Comparison of ENCODE assay signal across 10 cellular contexts in the genomic region with DNA sequence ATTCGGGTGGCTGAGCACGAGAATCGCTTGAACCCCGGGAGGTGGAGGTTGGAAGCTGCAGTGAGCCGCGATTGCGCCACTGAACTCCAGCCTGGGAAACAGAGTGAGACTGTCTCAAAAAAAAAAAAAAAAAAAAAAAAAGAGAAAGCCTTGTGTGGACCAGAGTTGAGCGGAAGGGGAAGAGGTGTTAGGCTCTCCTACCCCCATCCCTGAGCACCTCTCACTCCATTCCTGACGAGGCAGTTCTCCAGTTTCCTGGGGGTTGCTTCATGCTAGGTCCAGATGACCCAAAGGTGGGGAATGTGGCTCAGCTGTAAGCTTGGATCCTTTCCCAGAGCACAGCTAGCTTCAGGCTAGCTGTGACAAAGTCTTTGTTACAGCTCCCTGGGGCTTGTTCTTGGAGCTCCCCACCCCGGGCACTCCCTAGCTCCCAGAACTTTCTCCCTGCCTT. TPM values are rescaled to one million over a fixed set of nuclear protein-coding genes. Genes with fewer than 3 reads are reported as not detected.
DNase-seq lines count a peak whose midpoint lies in the region; ATAC-seq and TF ChIP-seq lines count a peak whose summit lies in the region.
"Had no signal": no experiment of that assay in that cellular context is flagged by ENCODE, and none has a peak within 500 bp of the region (broad histone marks: within the 10 kb centered on the region; RNA-seq: fewer than 3 reads in every experiment).

No MANE protein-coding gene starts in this region.

- H3K36me3 ChIP-seq in SK-N-MC (ENCODE audit: insufficient read depth, low read length) (no peaks in the 10 kb centered on the region), heart left ventricle (no peaks in the 10 kb centered on the region), gastrocnemius medialis (no peaks in the 10 kb centered on the region)

- H2BK15ac ChIP-seq in H9 (ENCODE audit: low read depth, low read length), result no peak overlapping the region

- H3K4me3 Mint-ChIP-seq in H9, result peak overlapping the region; percentile 70 to 81; a peak in 3 of 5 replicates
- no peak overlapping the region for H3K4me3 Mint-ChIP-seq in activated T-cell treated with anti-CD3 and anti-CD28 coated beads, Interleukin-2, amount 50 U/mL, for 24 hours

- no peak for TF ChIP-seq POLR2A in heart left ventricle (IDR thresholded peaks at IDR 0.05)
- TF ChIP-seq POLR2A in gastrocnemius medialis (IDR thresholded peaks at IDR 0.05), result no peak

- no peak overlapping the region for H2AFZ ChIP-seq in H9 (ENCODE audit: low read length)

- peak; percentile 43 for DNase-seq in H9
- DNase-seq in SK-N-MC (ENCODE audit: low read depth, low spot score), result peak; percentile 99
- peak in 3 of 5 donors; percentile 30 to 69 (median 45) for DNase-seq in heart left ventricle
- DNase-seq in gastrocnemius medialis, result peak; percentile 46 to 85
- DNase-seq in activated T-cell treated with anti-CD3 and anti-CD28 coated beads, Interleukin-2, amount 50 U/mL, for 24 hours, result no peak
- DNase-seq in inferior parietal cortex (ENCODE audit: extremely low spot score), result no peak
- DNase-seq in GM13977 (ENCODE audit: low spot score), result no peak
- DNase-seq: activated naive CD4-positive, alpha-beta T cell treated with Interleukin-2 at 50 U/mL for 16 hours; NCI-H2227 treated with DMSO at 0.1 percent for 48 hours had no signal

- no peak overlapping the region for H4K8ac ChIP-seq in H9 (replicated peaks; ENCODE audit: insufficient read length, low read depth, low read length)

- H3K4me1 Mint-ChIP-seq in H9, result peaks cover 5 to 12% of the 10 kb centered on the region in 2 experiments; a peak in 2 of 4 replicates
- H3K4me1 Mint-ChIP-seq in activated T-cell treated with anti-CD3 and anti-CD28 coated beads, Interleukin-2, amount 50 U/mL, for 24 hours (ENCODE audit: low read depth), result peaks cover 11% of the 10 kb centered on the region

- H3K18ac ChIP-seq in H9 (ENCODE audit: insufficient read length, low read depth, low read length), result no peak overlapping the region

- H3K27me3 ChIP-seq in H9 (ENCODE audit: insufficient read depth, low read length) (no peaks in the 10 kb centered on the region), heart left ventricle (no peaks in the 10 kb centered on the region), gastrocnemius medialis (peaks cover 10 to 23% (median 12%) of the 10 kb centered on the region in 3 donors)

- no peak overlapping the region for H3K4ac ChIP-seq in H9 (ENCODE audit: low read depth, low read length)

- no peaks in the 10 kb centered on the region for H3K79me2 ChIP-seq in H9 (ENCODE audit: insufficient read depth, low read length)

- no peaks in the 10 kb centered on the region for H3K79me1 ChIP-seq in H9 (ENCODE audit: insufficient read depth, low read depth, low read length, poor library complexity, severe bottlenecking)

- no peak overlapping the region for H3K14ac ChIP-seq in H9 (ENCODE audit: insufficient read depth, low read length)

- no peak overlapping the region for H2AK5ac ChIP-seq in H9 (ENCODE audit: insufficient read length, low read length)

- no peak overlapping the region for H4K5ac ChIP-seq in H9 (ENCODE audit: insufficient read length, low read depth, low read length)

- H4K91ac ChIP-seq in H9 (ENCODE audit: insufficient read length, low read depth, low read length), result no peak overlapping the region

- peak overlapping the region; percentile 46 for H3K4me2 ChIP-seq in H9 (ENCODE audit: insufficient read depth, insufficient read length, low read length)

- H3K9ac ChIP-seq in H9 (ENCODE audit: extremely low read depth, insufficient read length, low read length), result no peak overlapping the region
- no peak overlapping the region for H3K9ac ChIP-seq in SK-N-MC (ENCODE audit: insufficient read length)

- TF ChIP-seq CTCF in H9 (conservative IDR thresholded peaks at IDR 0.05), result no peak
- TF ChIP-seq CTCF in heart left ventricle (IDR thresholded peaks at IDR 0.05), result no peak
- TF ChIP-seq CTCF in gastrocnemius medialis (IDR thresholded peaks at IDR 0.05 in 4 of 5, conservative IDR thresholded peaks at IDR 0.05 in 1 of 5), result no peak
- no peak for TF ChIP-seq CTCF in GM13977 (IDR thresholded peaks at IDR 0.05; ENCODE audit: extremely low read depth, insufficient read depth, missing control alignments)

- H3K23ac ChIP-seq in H9 (ENCODE audit: insufficient read length, low read depth, low read length), result no peak overlapping the region

- peaks cover 49% of the 10 kb centered on the region for H3K27me3 Mint-ChIP-seq in H9 (ENCODE audit: low read depth)
- H3K27me3 Mint-ChIP-seq in activated T-cell treated with anti-CD3 and anti-CD28 coated beads, Interleukin-2, amount 50 U/mL, for 24 hours, result peaks cover 11% of the 10 kb centered on the region

- H3T11ph ChIP-seq in H9 (ENCODE audit: low read length), result no peak overlapping the region

- intact Hi-C loops in heart left ventricle (cut with DNase I) (loop anchor here in 1 of 10 donors (5.0 kb wide), 1 partner anchor 40 kb away; the partner anchor contains the start of gene NPTXR), gastrocnemius medialis (cut with DNase I; ENCODE audit: low total_unique reads) (loop anchor here (5.0 kb wide), 1 partner anchor 40 kb away; the partner anchor contains the start of gene NPTXR)

- in situ Hi-C loops in gastrocnemius medialis (cut with MboI; ENCODE audit: low sequenced_read_pairs in 4 of 4), result no loop called here
- in situ Hi-C loops in GM13977 (cut with MboI; ENCODE audit: low pct_unique_long_range_greater_than_20kb, low sequenced_read_pairs, unreplicated experiment), result no loop called here

- ATAC-seq in heart left ventricle, result peak; percentile 26 to 90 (median 84)
- ATAC-seq in gastrocnemius medialis, result peak; percentile 94 to 99
- no peak for ATAC-seq in HG03196 (IDR thresholded peaks at IDR 0.05; ENCODE audit: unreplicated experiment)

- H3K4me1 ChIP-seq in H9 (ENCODE audit: insufficient read depth, low read length) (no peaks in the 10 kb centered on the region), heart left ventricle (peaks cover 0 to 7% (median 1%) of the 10 kb centered on the region in 12 donors), gastrocnemius medialis (peaks cover 0 to 8% of the 10 kb centered on the region in 2 donors)

- no peak overlapping the region for H3K27ac Mint-ChIP-seq in H9
- no peak overlapping the region for H3K27ac Mint-ChIP-seq in activated T-cell treated with anti-CD3 and anti-CD28 coated beads, Interleukin-2, amount 50 U/mL, for 24 hours

- peaks cover 3% of the 10 kb centered on the region for H3K23me2 ChIP-seq in H9 (ENCODE audit: insufficient read length, low read depth, low read length, poor library complexity, severe bottlenecking)

- H4K20me1 ChIP-seq in H9 (ENCODE audit: control insufficient read depth, insufficient read depth, insufficient read length), result no peaks in the 10 kb centered on the region

- H3K36me3 Mint-ChIP-seq in H9 (ENCODE audit: insufficient read depth in 1 of 3, low read depth in 3 of 3), result peaks cover 0 to 2% (median 0%) of the 10 kb centered on the region in 3 experiments; a peak in 2 of 7 replicates
- no peaks in the 10 kb centered on the region for H3K36me3 Mint-ChIP-seq in activated T-cell treated with anti-CD3 and anti-CD28 coated beads, Interleukin-2, amount 50 U/mL, for 24 hours (ENCODE audit: low read depth)

- no peak overlapping the region for H3K56ac ChIP-seq in H9 (ENCODE audit: insufficient read length, low read depth, low read length)

- no peaks in the 10 kb centered on the region for H3K9me3 ChIP-seq in H9 (ENCODE audit: control insufficient read depth, low read depth, low read length)
- H3K9me3 ChIP-seq in SK-N-MC (ENCODE audit: low read depth, low read length), result no peaks in the 10 kb centered on the region
- H3K9me3 ChIP-seq in heart left ventricle, result no peaks in the 10 kb centered on the region
- no peaks in the 10 kb centered on the region for H3K9me3 ChIP-seq in gastrocnemius medialis

- no peak overlapping the region for H2BK120ac ChIP-seq in H9 (ENCODE audit: low read depth, low read length, poor library complexity, severe bottlenecking)

- no peak overlapping the region for H2BK5ac ChIP-seq in H9 (ENCODE audit: insufficient read length, low read length)

- H3K9me3 Mint-ChIP-seq in H9, result peaks cover 2 to 7% of the 10 kb centered on the region in 2 experiments; a peak in 2 of 5 replicates
- peaks cover 5% of the 10 kb centered on the region for H3K9me3 Mint-ChIP-seq in activated T-cell treated with anti-CD3 and anti-CD28 coated beads, Interleukin-2, amount 50 U/mL, for 24 hours

- WGBS in H9 (ENCODE audit: extremely low coverage, insufficient read length, low lambda C conversion rate), result no CpG with 5 or more reads among the region's 10 CpGs
- 34 to 46% (median 37%) methylated on average over 10 of the region's 10 CpGs for WGBS in heart left ventricle, 4 donors

- peak overlapping the region; percentile 19 for H3K4me3 ChIP-seq in SK-N-MC
- H3K4me3 ChIP-seq in heart left ventricle, result no peak overlapping the region
- H3K4me3 ChIP-seq in gastrocnemius medialis, result no peak overlapping the region

- no peak overlapping the region for H2BK12ac ChIP-seq in H9 (ENCODE audit: insufficient read length, low read depth, low read length)

- H2BK20ac ChIP-seq in H9 (ENCODE audit: low read depth, low read length, poor library complexity, severe bottlenecking), result no peak overlapping the region

- H3K27ac ChIP-seq in H9 (ENCODE audit: insufficient read length, low read depth, low read length) (no peak overlapping the region), SK-N-MC (peak overlapping the region; percentile 96), heart left ventricle (no peak overlapping the region), gastrocnemius medialis (no peak overlapping the region)

RNA-seq across cellular contexts. Expression of gene DNAL4, which starts 8.8 kb away (rescaled TPM):
- total RNA-seq in H9 (2021), result 8.3 and 8.9 TPM in 2 replicates
- total RNA-seq in heart left ventricle, result 10 to 100 TPM in 5 of 9 donors, 1 to 10 TPM in 4; 8.2 to 16.4 (median 10.4) TPM
- polyA plus RNA-seq in heart left ventricle, result 10 to 100 TPM in 1 of 2 donors, 1 to 10 TPM in 1; 7.9 to 14.9 TPM
- 1 to 10 TPM; 5.7 to 7.2 (median 6.7) TPM for total RNA-seq in gastrocnemius medialis

RNA-seq across cellular contexts. Expression of gene NPTXR, which starts 41.1 kb away (rescaled TPM):
- total RNA-seq in H9 (2021) (7.8 and 8.1 TPM in 2 replicates), heart left ventricle (10 to 100 TPM; 15.4 to 34.0 (median 20.7) TPM), gastrocnemius medialis (1 to 10 TPM in 1 of 4 donors, under 1 TPM in 3; 0.25 to 5.0 (median 0.73) TPM)
- 10 to 100 TPM; 18.8 to 19.1 TPM for polyA plus RNA-seq in heart left ventricle

RNA-seq across cellular contexts. Expression of gene SUN2, which starts 46.9 kb away (rescaled TPM):
- total RNA-seq in H9 (2021) (12.0 and 12.1 TPM in 2 replicates), heart left ventricle (100 to 1,000 TPM in 6 of 9 donors, 10 to 100 TPM in 3; 75.2 to 405 (median 125) TPM), gastrocnemius medialis (100 to 1,000 TPM; 177 to 423 (median 312) TPM)
- polyA plus RNA-seq in heart left ventricle, result 100 to 1,000 TPM in 1 of 2 donors, 10 to 100 TPM in 1; 41.3 to 203 TPM

Comparison
In these comparisons a context has a peak if more than half of its experiments do, and no peak if none do; other contexts are left out.
1. DNase-seq: peak in H9 (single experiment), SK-N-MC (single experiment), heart left ventricle (3 of 5) and gastrocnemius medialis (2 of 2); none in activated T-cell treated with anti-CD3 and anti-CD28 coated beads, Interleukin-2, amount 50 U/mL, for 24 hours (single experiment), inferior parietal cortex (single experiment) and GM13977 (single experiment).